Comparison of ENCODE assay signal across 28 cellular contexts in the genomic region with DNA sequence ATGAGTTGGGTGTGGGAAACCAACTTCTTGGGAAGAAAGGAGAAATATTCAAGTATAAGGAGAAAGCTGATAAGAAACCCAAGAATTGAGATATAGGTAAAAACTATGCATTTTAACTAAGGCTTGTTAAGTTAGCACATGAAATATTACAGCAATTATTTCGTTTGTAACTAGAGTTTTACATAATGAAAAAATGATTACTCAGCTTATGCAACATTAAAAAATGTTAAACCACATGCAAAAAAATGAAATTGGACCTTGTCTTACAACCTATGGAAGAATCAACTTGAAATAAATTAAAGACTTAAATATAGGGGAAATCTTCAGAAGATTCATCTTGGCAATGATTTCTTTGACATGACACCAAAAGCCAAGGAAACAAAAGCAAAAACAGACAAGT.
"Had no signal": no experiment of that assay in that cellular context is flagged by ENCODE, and none has a peak within 500 bp of the region (broad histone marks: within the 10 kb centered on the region; RNA-seq: fewer than 3 reads in every experiment).

No MANE protein-coding gene starts in this region.

- H3K9me3 ChIP-seq: colonic mucosa, esophagus muscularis mucosa, esophagus squamous epithelium, gastrocnemius medialis, gastroesophageal sphincter, heart left ventricle, heart right ventricle had no signal

- H3K79me2 ChIP-seq: hepatocyte had no signal

- H3K4me1 ChIP-seq: colonic mucosa, esophagus muscularis mucosa, esophagus squamous epithelium, foreskin keratinocyte, gastrocnemius medialis, gastroesophageal sphincter, heart right ventricle had no signal

- H3K27ac ChIP-seq: colonic mucosa, coronary artery, dorsolateral prefrontal cortex, epithelial cell of prostate, esophagus muscularis mucosa, esophagus squamous epithelium, foreskin keratinocyte, gastrocnemius medialis, gastroesophageal sphincter, heart left ventricle, heart right ventricle, hepatocyte had no signal

- H3K27me3 ChIP-seq: colonic mucosa, esophagus muscularis mucosa, foreskin keratinocyte, gastroesophageal sphincter, hepatocyte had no signal

- ATAC-seq: effector memory CD8-positive, alpha-beta T cell; esophagus mucosa; foreskin keratinocyte; gastrocnemius medialis; gastroesophageal sphincter; heart left ventricle; heart right ventricle had no signal

- H3K4me3 ChIP-seq: colonic mucosa, coronary artery, dorsolateral prefrontal cortex, esophagus muscularis mucosa, esophagus squamous epithelium, gastrocnemius medialis, gastroesophageal sphincter, heart left ventricle, heart right ventricle, hepatocyte had no signal

- H3K36me3 ChIP-seq: colonic mucosa, esophagus muscularis mucosa, esophagus squamous epithelium, gastrocnemius medialis, heart left ventricle, heart right ventricle had no signal

- DNase-seq: colonic mucosa; cortex of kidney; dermis blood vessel endothelial cell; dorsolateral prefrontal cortex; effector CD4-positive, alpha-beta T cell; effector CD8-positive, alpha-beta T cell; effector memory CD4-positive, alpha-beta T cell; effector memory CD8-positive, alpha-beta T cell; endodermal cell; esophagus squamous epithelium; foreskin fibroblast; foreskin keratinocyte; foreskin melanocyte; gastrocnemius medialis; glutamatergic neuron; head of caudate nucleus; heart left ventricle; heart right ventricle had no signal

- H3K4me2 ChIP-seq: hepatocyte had no signal

- H2AFZ ChIP-seq: hepatocyte had no signal

- FAIRE-seq: colon, endometrium, endothelial cell of umbilical vein, frontal cortex had no signal
